ENCODE assay signal across 15 cellular contexts in genomic region chr14:95062220-95062619, GRCh38.
"Had no signal": no experiment of that assay in that cellular context is flagged by ENCODE, and none has a peak within 500 bp of the region (broad histone marks: within the 10 kb centered on the region; RNA-seq: fewer than 3 reads in every experiment).

No MANE protein-coding gene starts in this region.

- H3K36me3 ChIP-seq: esophagus muscularis mucosa, gastroesophageal sphincter, heart right ventricle, left lung, lower lobe of right lung had no signal

- H3K27ac ChIP-seq: coronary artery, dorsolateral prefrontal cortex, esophagus muscularis mucosa, foreskin keratinocyte, gastroesophageal sphincter, heart right ventricle, left lung, lower lobe of right lung had no signal

- ATAC-seq: foreskin keratinocyte, gastroesophageal sphincter, heart right ventricle, left cardiac atrium, left ventricle myocardium superior, lower lobe of right lung had no signal

- H3K4me1 ChIP-seq: esophagus muscularis mucosa, foreskin keratinocyte, gastroesophageal sphincter, heart right ventricle, left lung, lower lobe of right lung had no signal

- H3K4me3 ChIP-seq: coronary artery, dorsolateral prefrontal cortex, esophagus muscularis mucosa, gastroesophageal sphincter, heart right ventricle, left lung, lower lobe of right lung had no signal

- DNase-seq: dermis blood vessel endothelial cell; effector CD4-positive, alpha-beta T cell; effector memory CD4-positive, alpha-beta T cell; foreskin keratinocyte; heart right ventricle; hippocampal formation; left cardiac atrium; left lung; left ventricle myocardium superior; lower lobe of right lung; midbrain had no signal

- H3K9me3 ChIP-seq: esophagus muscularis mucosa, gastroesophageal sphincter, heart right ventricle, left lung, lower lobe of right lung had no signal

- H3K27me3 ChIP-seq: esophagus muscularis mucosa, foreskin keratinocyte, gastroesophageal sphincter, left lung had no signal
